16 cellular contexts compared by ENCODE assay signal in the genomic region with DNA sequence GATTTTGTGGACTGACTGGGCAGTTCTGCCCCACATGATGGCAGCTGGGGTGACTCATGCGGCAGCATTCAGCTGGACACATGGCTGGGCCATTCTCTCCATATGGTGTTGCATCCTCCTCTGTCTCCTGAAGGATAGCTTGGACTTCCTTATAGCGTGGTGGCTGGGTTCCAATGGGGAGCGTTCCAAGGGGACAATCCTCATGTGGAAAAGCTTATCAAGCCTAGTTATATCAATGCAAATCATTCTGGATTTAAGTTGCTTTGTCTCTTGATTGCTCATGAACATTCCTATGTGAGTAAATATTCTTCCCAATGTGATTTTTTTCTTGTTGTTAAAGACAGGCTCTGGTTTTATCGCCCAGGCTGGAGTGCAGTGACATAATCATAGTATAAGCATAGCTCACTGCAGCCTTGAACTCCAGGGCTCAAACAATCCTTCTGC. TPM values are rescaled to one million over a fixed set of nuclear protein-coding genes. Genes with fewer than 3 reads are reported as not detected.
DNase-seq lines count a peak whose midpoint lies in the region; ATAC-seq and TF ChIP-seq lines count a peak whose summit lies in the region.
"Had no signal": no experiment of that assay in that cellular context is flagged by ENCODE, and none has a peak within 500 bp of the region (broad histone marks: within the 10 kb centered on the region; RNA-seq: fewer than 3 reads in every experiment).

No MANE protein-coding gene starts in this region.

- H2AFZ ChIP-seq in ACC112 (ENCODE audit: low read length, unreplicated experiment) = peak overlapping the region; percentile 48

- no peaks in the 10 kb centered on the region for H3K27me3 ChIP-seq in ACC112 (ENCODE audit: insufficient read depth, low read length)
- H3K27me3 ChIP-seq in adipocyte (replicated peaks; ENCODE audit: control insufficient read depth, insufficient read depth, low read length) = no peaks in the 10 kb centered on the region
- H3K27me3 ChIP-seq in effector memory CD4-positive, alpha-beta T cell (replicated peaks; ENCODE audit: control insufficient read depth, insufficient read depth, low read length, poor library complexity, severe bottlenecking) = no peaks in the 10 kb centered on the region
- H3K27me3 ChIP-seq: BLaER1 had no signal

- H3K4me3 ChIP-seq in ACC112 (ENCODE audit: low read depth, low read length) (no peak overlapping the region), HFF-Myc (replicated peaks; ENCODE audit: low read depth, low read length) (no peak overlapping the region), adipocyte (ENCODE audit: low read length) (no peak overlapping the region)
- no peak overlapping the region for H3K4me3 ChIP-seq in effector memory CD4-positive, alpha-beta T cell (ENCODE audit: insufficient read depth, low read depth, low read length, poor library complexity, severe bottlenecking)
- H3K4me3 ChIP-seq: BLaER1 had no signal

- ATAC-seq in activated T-cell treated with anti-CD3 and anti-CD28 coated beads, Interleukin-2, amount 50 U/mL, for 72 hours (replicated peaks in 1 of 2) = no peak
- ATAC-seq: activated CD8-positive, alpha-beta T cell treated with anti-CD3 and anti-CD28 coated beads for 36 hours; stimulated activated effector memory CD8-positive, alpha-beta T cell treated with anti-CD3 and anti-CD28 coated beads, Interleukin-12 subunit alpha, Interleukin-12 subunit beta, amount 100 ng/mL, for 72 hours had no signal

- no peaks in the 10 kb centered on the region for H3K9me3 Mint-ChIP-seq in activated T-cell treated with anti-CD3 and anti-CD28 coated beads, Interleukin-2, amount 50 U/mL, for 72 hours
- H3K9me3 Mint-ChIP-seq: activated CD8-positive, alpha-beta T cell treated with anti-CD3 and anti-CD28 coated beads for 36 hours; activated naive CD8-positive, alpha-beta T cell treated with anti-CD3 and anti-CD28 coated beads for 36 hours; nephron progenitor cell; stimulated activated effector memory CD8-positive, alpha-beta T cell treated with anti-CD3 and anti-CD28 coated beads, Interleukin-12 subunit alpha, Interleukin-12 subunit beta, amount 100 ng/mL, for 72 hours had no signal

- no peaks in the 10 kb centered on the region for H3K9me3 ChIP-seq in adipocyte (ENCODE audit: control insufficient read depth, low read length)
- no peaks in the 10 kb centered on the region for H3K9me3 ChIP-seq in effector memory CD4-positive, alpha-beta T cell (ENCODE audit: control insufficient read depth, low read length)
- H3K9me3 ChIP-seq: BLaER1 had no signal

- no peaks in the 10 kb centered on the region for H3K79me2 ChIP-seq in ACC112 (ENCODE audit: control insufficient read depth, insufficient read depth, low read length, unreplicated experiment)

- peaks cover 7% of the 10 kb centered on the region for H3K4me1 Mint-ChIP-seq in activated T-cell treated with anti-CD3 and anti-CD28 coated beads, Interleukin-2, amount 50 U/mL, for 72 hours (ENCODE audit: low read depth)
- H3K4me1 Mint-ChIP-seq: activated naive CD8-positive, alpha-beta T cell treated with anti-CD3 and anti-CD28 coated beads for 36 hours had no signal

- no peaks in the 10 kb centered on the region for H3K27me3 Mint-ChIP-seq in activated T-cell treated with anti-CD3 and anti-CD28 coated beads, Interleukin-2, amount 50 U/mL, for 72 hours (ENCODE audit: low read depth)
- H3K27me3 Mint-ChIP-seq: activated CD8-positive, alpha-beta T cell treated with anti-CD3 and anti-CD28 coated beads for 36 hours; activated naive CD8-positive, alpha-beta T cell treated with anti-CD3 and anti-CD28 coated beads for 36 hours had no signal

- H3K36me3 ChIP-seq in ACC112 (ENCODE audit: insufficient read depth, low read length) (no peaks in the 10 kb centered on the region), adipocyte (ENCODE audit: control insufficient read depth, insufficient read depth, low read length, severe bottlenecking) (no peaks in the 10 kb centered on the region)
- H3K36me3 ChIP-seq in effector memory CD4-positive, alpha-beta T cell (ENCODE audit: control insufficient read depth, insufficient read depth, low read length) = no peaks in the 10 kb centered on the region
- H3K36me3 ChIP-seq: BLaER1 had no signal

- H3K9ac ChIP-seq in adipocyte (ENCODE audit: low read length) = no peak overlapping the region
- H3K9ac ChIP-seq: BLaER1 had no signal

- DNase-seq in HFF-Myc (ENCODE audit: extremely low read depth, low read depth) (peak; percentile 91), adipocyte (ENCODE audit: low read depth) (peak; percentile 82), iris pigment epithelial cell (ENCODE audit: low read depth) (peak; percentile 55)
- DNase-seq in stimulated activated CD4-positive, alpha-beta T cell treated with anti-CD3 and anti-CD28 coated beads, Interleukin-2, amount 100 ng/mL, for 24 hours = no peak
- no peak for DNase-seq in effector memory CD4-positive, alpha-beta T cell
- no peak for DNase-seq in activated CD4-positive, alpha-beta T cell treated with anti-CD3 and anti-CD28 coated beads, Interleukin-2, amount 50 U/mL, for 1 hour
- DNase-seq in activated T-cell treated with anti-CD3 and anti-CD28 coated beads, Interleukin-2, amount 50 U/mL, for 72 hours = no peak
- DNase-seq: activated CD8-positive, alpha-beta T cell treated with anti-CD3 and anti-CD28 coated beads for 36 hours; activated naive CD8-positive, alpha-beta T cell treated with anti-CD3 and anti-CD28 coated beads for 36 hours; effector CD8-positive, alpha-beta T cell; NCI-H1105; nephron progenitor cell; stimulated activated CD4-positive, alpha-beta T cell treated with anti-CD3 and anti-CD28 coated beads, Interleukin-15, amount 100 ng/mL, for 24 hours had no signal

- H3K27ac ChIP-seq in ACC112 (ENCODE audit: low read depth, low read length) = no peak overlapping the region
- no peak overlapping the region for H3K27ac ChIP-seq in effector memory CD4-positive, alpha-beta T cell (ENCODE audit: insufficient read depth, low read length, poor library complexity, severe bottlenecking)
- H3K27ac ChIP-seq: BLaER1 had no signal

- H3K27ac Mint-ChIP-seq in activated T-cell treated with anti-CD3 and anti-CD28 coated beads, Interleukin-2, amount 50 U/mL, for 72 hours = no peak overlapping the region
- H3K27ac Mint-ChIP-seq: activated CD8-positive, alpha-beta T cell treated with anti-CD3 and anti-CD28 coated beads for 36 hours; activated naive CD8-positive, alpha-beta T cell treated with anti-CD3 and anti-CD28 coated beads for 36 hours; nephron progenitor cell; stimulated activated effector memory CD8-positive, alpha-beta T cell treated with anti-CD3 and anti-CD28 coated beads, Interleukin-12 subunit alpha, Interleukin-12 subunit beta, amount 100 ng/mL, for 72 hours had no signal

- H3K4me1 ChIP-seq in ACC112 (ENCODE audit: control insufficient read depth, insufficient read depth, low read length, unreplicated experiment) (peaks cover 14% of the 10 kb centered on the region), adipocyte (ENCODE audit: control insufficient read depth, insufficient read depth, low read length) (peaks cover 7% of the 10 kb centered on the region)
- no peaks in the 10 kb centered on the region for H3K4me1 ChIP-seq in effector memory CD4-positive, alpha-beta T cell (ENCODE audit: control insufficient read depth, insufficient read depth, low read length, poor library complexity, severe bottlenecking)
- H3K4me1 ChIP-seq: BLaER1 had no signal

- H3K4me3 Mint-ChIP-seq in activated T-cell treated with anti-CD3 and anti-CD28 coated beads, Interleukin-2, amount 50 U/mL, for 72 hours = no peak overlapping the region
- H3K4me3 Mint-ChIP-seq: activated CD8-positive, alpha-beta T cell treated with anti-CD3 and anti-CD28 coated beads for 36 hours; activated naive CD8-positive, alpha-beta T cell treated with anti-CD3 and anti-CD28 coated beads for 36 hours; nephron progenitor cell; stimulated activated effector memory CD8-positive, alpha-beta T cell treated with anti-CD3 and anti-CD28 coated beads, Interleukin-12 subunit alpha, Interleukin-12 subunit beta, amount 100 ng/mL, for 72 hours had no signal

- no peaks in the 10 kb centered on the region for H3K36me3 Mint-ChIP-seq in activated T-cell treated with anti-CD3 and anti-CD28 coated beads, Interleukin-2, amount 50 U/mL, for 72 hours (ENCODE audit: insufficient read depth in 2 of 2)

- TF ChIP-seq CTCF in HFF-Myc (IDR thresholded peaks at IDR 0.05; ENCODE audit: low read depth, low read length, missing control alignments) = no peak

RNA-seq across cellular contexts. Expression of a gene that starts 13.2 kb away (rescaled TPM):
- 10 to 100 TPM; 41.7 to 51.9 TPM for total RNA-seq in activated T-cell treated with anti-CD3 and anti-CD28 coated beads, Interleukin-2, amount 50 U/mL, for 72 hours

Comparison
In these comparisons a context has a peak if more than half of its experiments do, and no peak if none do; other contexts are left out.
1. DNase-seq: peak in HFF-Myc (single experiment), adipocyte (single experiment) and iris pigment epithelial cell (single experiment); none in stimulated activated CD4-positive, alpha-beta T cell treated with anti-CD3 and anti-CD28 coated beads, Interleukin-2, amount 100 ng/mL, for 24 hours (0 of 2), effector memory CD4-positive, alpha-beta T cell (0 of 3), activated CD4-positive, alpha-beta T cell treated with anti-CD3 and anti-CD28 coated beads, Interleukin-2, amount 50 U/mL, for 1 hour (single experiment) and activated T-cell treated with anti-CD3 and anti-CD28 coated beads, Interleukin-2, amount 50 U/mL, for 72 hours (0 of 2).